16 cellular contexts compared by ENCODE assay signal in genomic region chr2:201559067-201559710, GRCh38.
DNase-seq lines count a peak whose midpoint lies in the region; ATAC-seq and TF ChIP-seq lines count a peak whose summit lies in the region.
"Had no signal": no experiment of that assay in that cellular context is flagged by ENCODE, and none has a peak within 500 bp of the region (broad histone marks: within the 10 kb centered on the region; RNA-seq: fewer than 3 reads in every experiment).

No MANE protein-coding gene starts in this region.

- H3K27me3 Mint-ChIP-seq in natural killer cell treated with Interleukin-12 subunit alpha and Interleukin-12 subunit beta and Interleukin-15 and Interleukin-18, amount 100 ng/mL, for 72 hours: no peaks in the 10 kb centered on the region
- peaks cover 0 to 3% of the 10 kb centered on the region in 2 donors for H3K27me3 Mint-ChIP-seq in natural killer cell (ENCODE audit: low read depth in 2 of 2)

- no peaks in the 10 kb centered on the region for H3K4me1 Mint-ChIP-seq in natural killer cell treated with Interleukin-12 subunit alpha and Interleukin-12 subunit beta and Interleukin-15 and Interleukin-18, amount 100 ng/mL, for 72 hours (ENCODE audit: low read depth in 2 of 2)
- no peaks in the 10 kb centered on the region for H3K4me1 Mint-ChIP-seq in natural killer cell

- no peak overlapping the region for H3K4me3 ChIP-seq in RWPE2 (ENCODE audit: severe bottlenecking)
- no peak overlapping the region for H3K4me3 ChIP-seq in aorta (ENCODE audit: low read length in 2 of 2)
- no peak overlapping the region for H3K4me3 ChIP-seq in colonic mucosa
- H3K4me3 ChIP-seq: PC-9 had no signal

- H3K27ac ChIP-seq in RWPE2 (ENCODE audit: poor library complexity, severe bottlenecking): no peak overlapping the region
- no peak overlapping the region for H3K27ac ChIP-seq in foreskin keratinocyte
- H3K27ac ChIP-seq in aorta (ENCODE audit: low read depth in 1 of 2, low read length in 2 of 2): no peak overlapping the region
- H3K27ac ChIP-seq in colonic mucosa: no peak overlapping the region
- H3K27ac ChIP-seq: C4-2B, PC-9 had no signal

- no peak overlapping the region for H3K9ac ChIP-seq in colonic mucosa (ENCODE audit: low read depth in 2 of 2, low read length in 2 of 2)

- intact Hi-C loops in natural killer cell (cut with micrococcal nuclease): no loop called here
- intact Hi-C loops in aorta (cut with DNase I): no loop called here
- intact Hi-C loops in colonic mucosa (cut with DNase I): no loop called here

- no peak overlapping the region for H3K27ac Mint-ChIP-seq in natural killer cell treated with Interleukin-12 subunit alpha and Interleukin-12 subunit beta and Interleukin-15 and Interleukin-18, amount 100 ng/mL, for 72 hours
- H3K27ac Mint-ChIP-seq in natural killer cell: no peak overlapping the region

- H3K27me3 ChIP-seq in RWPE2 (ENCODE audit: insufficient read depth, poor library complexity, severe bottlenecking): no peaks in the 10 kb centered on the region
- no peaks in the 10 kb centered on the region for H3K27me3 ChIP-seq in foreskin keratinocyte
- H3K27me3 ChIP-seq in aorta (ENCODE audit: control insufficient read depth in 1 of 2, insufficient read depth in 2 of 2, low read length in 1 of 2): no peaks in the 10 kb centered on the region
- H3K27me3 ChIP-seq in colonic mucosa: no peaks in the 10 kb centered on the region

- peak; percentile 36 to 40 for ATAC-seq in natural killer cell treated with Interleukin-12 subunit alpha and Interleukin-12 subunit beta and Interleukin-15 and Interleukin-18, amount 100 ng/mL, for 72 hours
- no peak for ATAC-seq in natural killer cell
- ATAC-seq in RWPE2 (ENCODE audit: low read depth): peak; percentile 10; the same call in 1 of the 3 replicates
- no peak for ATAC-seq in foreskin keratinocyte
- ATAC-seq in aorta (ENCODE audit: low FRiP score): peak; percentile 41
- ATAC-seq: SK-N-SH treated with all-trans-retinoic acid at 6 μM for 48 hours had no signal

- TF ChIP-seq CTCF in natural killer cell (IDR thresholded peaks at IDR 0.05) (no peak), RWPE2 (IDR thresholded peaks at IDR 0.05; ENCODE audit: poor library complexity, severe bottlenecking) (no peak), foreskin keratinocyte (conservative IDR thresholded peaks at IDR 0.05) (no peak), colonic mucosa (IDR thresholded peaks at IDR 0.05) (no peak)

- no peaks in the 10 kb centered on the region for H3K36me3 ChIP-seq in RWPE2 (ENCODE audit: low read depth)
- no peaks in the 10 kb centered on the region for H3K36me3 ChIP-seq in aorta (ENCODE audit: control insufficient read depth in 1 of 2, insufficient read depth in 2 of 2, low read length in 1 of 2)
- H3K36me3 ChIP-seq in colonic mucosa: no peaks in the 10 kb centered on the region

- H3K9me3 ChIP-seq in RWPE2 (ENCODE audit: severe bottlenecking): no peaks in the 10 kb centered on the region
- no peaks in the 10 kb centered on the region for H3K9me3 ChIP-seq in aorta (ENCODE audit: control insufficient read depth, low read length)
- H3K9me3 ChIP-seq in colonic mucosa: no peaks in the 10 kb centered on the region

- H3K4me3 Mint-ChIP-seq in natural killer cell treated with Interleukin-12 subunit alpha and Interleukin-12 subunit beta and Interleukin-15 and Interleukin-18, amount 100 ng/mL, for 72 hours: no peak overlapping the region
- no peak overlapping the region for H3K4me3 Mint-ChIP-seq in natural killer cell

- WGBS in aorta, 2 donors: 92 to 96% methylated on average over 4 of the region's 4 CpGs

- DNase-seq in natural killer cell treated with Interleukin-12 subunit alpha and Interleukin-12 subunit beta and Interleukin-15 and Interleukin-18, amount 100 ng/mL, for 72 hours (ENCODE audit: low spot score): no peak
- DNase-seq in natural killer cell (no peak), RWPE2 (ENCODE audit: low spot score) (no peak), foreskin keratinocyte (peak; percentile 15 to 51), aorta (no peak), mesenteric fat pad (ENCODE audit: low spot score) (no peak), colonic mucosa (no peak)
- DNase-seq in activated CD4-positive, CD25-positive, alpha-beta regulatory T cell (lab: John Stamatoyannopoulos, UW): no peak
- DNase-seq: Kasumi-1, NCI-H1417, NCI-H1930, NCI-H524 treated with DMSO at 0.1 percent for 48 hours, Right ventricle myocardium superior had no signal

- no peaks in the 10 kb centered on the region for H3K36me3 Mint-ChIP-seq in natural killer cell treated with Interleukin-12 subunit alpha and Interleukin-12 subunit beta and Interleukin-15 and Interleukin-18, amount 100 ng/mL, for 72 hours
- no peaks in the 10 kb centered on the region for H3K36me3 Mint-ChIP-seq in natural killer cell

- no peaks in the 10 kb centered on the region for H3K9me3 Mint-ChIP-seq in natural killer cell treated with Interleukin-12 subunit alpha and Interleukin-12 subunit beta and Interleukin-15 and Interleukin-18, amount 100 ng/mL, for 72 hours
- H3K9me3 Mint-ChIP-seq in natural killer cell: no peaks in the 10 kb centered on the region

- no peaks in the 10 kb centered on the region for H3K4me1 ChIP-seq in RWPE2 (ENCODE audit: insufficient read depth, poor library complexity, severe bottlenecking)
- no peaks in the 10 kb centered on the region for H3K4me1 ChIP-seq in foreskin keratinocyte
- no peaks in the 10 kb centered on the region for H3K4me1 ChIP-seq in aorta (ENCODE audit: control insufficient read depth in 1 of 2, insufficient read depth in 2 of 2, low read length in 2 of 2)
- no peaks in the 10 kb centered on the region for H3K4me1 ChIP-seq in colonic mucosa

Comparison
In these comparisons a context has a peak if more than half of its experiments do, and no peak if none do; other contexts are left out.
1. ATAC-seq: peak in natural killer cell treated with Interleukin-12 subunit alpha and Interleukin-12 subunit beta and Interleukin-15 and Interleukin-18, amount 100 ng/mL, for 72 hours (2 of 2), RWPE2 (single experiment) and aorta (single experiment); none in natural killer cell (0 of 3) and foreskin keratinocyte (single experiment).
2. DNase-seq: peak in foreskin keratinocyte (2 of 2); none in natural killer cell treated with Interleukin-12 subunit alpha and Interleukin-12 subunit beta and Interleukin-15 and Interleukin-18, amount 100 ng/mL, for 72 hours (single experiment), natural killer cell (single experiment), RWPE2 (single experiment), aorta (0 of 2), mesenteric fat pad (single experiment), activated CD4-positive, CD25-positive, alpha-beta regulatory T cell (0 of 4) and colonic mucosa (single experiment).